20 cellular contexts compared by ENCODE assay signal in the genomic region with DNA sequence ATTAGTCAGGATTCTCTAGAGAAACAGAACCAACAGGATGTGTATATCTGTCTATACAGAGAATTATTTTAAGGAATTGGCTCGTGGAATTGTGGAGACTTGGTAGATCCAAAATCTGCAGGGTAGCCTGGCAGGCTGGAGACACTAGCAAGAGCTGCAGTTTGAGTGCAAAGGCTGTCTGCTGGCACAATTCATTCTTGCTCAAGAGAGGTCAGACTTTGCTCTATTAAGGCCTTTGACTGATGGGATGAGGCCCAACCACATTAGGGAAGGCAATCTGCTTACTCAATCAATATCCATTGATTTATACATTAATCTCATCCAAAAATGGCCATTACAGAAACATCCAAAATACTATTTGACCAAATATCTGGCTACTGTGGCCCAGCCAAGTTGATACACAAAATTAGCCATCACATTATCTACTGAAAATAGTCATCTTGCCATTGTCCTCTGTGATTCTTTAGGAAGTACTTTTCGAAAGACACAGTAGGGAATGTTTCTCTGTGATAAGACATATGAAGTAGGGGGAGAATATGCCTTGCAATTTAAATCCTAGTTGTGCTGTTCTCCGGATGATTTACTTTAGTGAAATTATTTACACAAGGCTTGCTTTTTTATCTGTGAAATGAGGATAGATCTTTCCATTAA.
"Had no signal": no experiment of that assay in that cellular context is flagged by ENCODE, and none has a peak within 500 bp of the region (broad histone marks: within the 10 kb centered on the region; RNA-seq: fewer than 3 reads in every experiment).

No MANE protein-coding gene starts in this region.

- H3K4me3 ChIP-seq: coronary artery, esophagus muscularis mucosa, gastroesophageal sphincter, heart right ventricle, prostate gland, skin epidermis, spleen, testis, tibial artery had no signal

- H3K27ac ChIP-seq: coronary artery, esophagus muscularis mucosa, foreskin keratinocyte, gastroesophageal sphincter, heart right ventricle, prostate gland, skin epidermis, spleen, testis, tibial artery had no signal

- H3K36me3 ChIP-seq: esophagus muscularis mucosa, gastroesophageal sphincter, heart right ventricle, prostate gland, spleen, tibial artery had no signal

- H3K4me1 ChIP-seq: esophagus muscularis mucosa, foreskin keratinocyte, gastroesophageal sphincter, heart right ventricle, prostate gland, spleen, testis, tibial artery had no signal

- H3K9me3 ChIP-seq: esophagus muscularis mucosa, gastroesophageal sphincter, prostate gland, testis, tibial artery had no signal

- ATAC-seq: foreskin keratinocyte; gastroesophageal sphincter; heart right ventricle; naive thymus-derived CD8-positive, alpha-beta T cell; right cardiac atrium; stimulated activated memory B cell treated with anti-CD40 and anti-IgM and Interleukin-4, amounts not matched to agents 10 μg/mL and 1 μg/mL and 100 μg/mL, for 72 hours; stimulated activated naive CD8-positive, alpha-beta T cell treated with anti-CD3 and anti-CD28 coated beads, Interleukin-15, Interleukin-2, amounts not matched to agents 100 U/mL and 50 U/mL, for 24 hours had no signal

- DNase-seq: dermis blood vessel endothelial cell; effector memory CD4-positive, alpha-beta T cell; foreskin keratinocyte; heart right ventricle; naive thymus-derived CD8-positive, alpha-beta T cell; nephron progenitor cell; nucleus accumbens; right cardiac atrium; spleen; stimulated activated CD4-positive, alpha-beta T cell treated with anti-CD3 and anti-CD28 coated beads, Interleukin-4, amount 100 ng/mL, for 4 hours; stimulated activated naive CD8-positive, alpha-beta T cell treated with anti-CD3 and anti-CD28 coated beads, Interleukin-15, Interleukin-2, amounts not matched to agents 100 U/mL and 50 U/mL, for 24 hours; substantia nigra; testis; tibial artery had no signal

- H3K27me3 ChIP-seq: esophagus muscularis mucosa, foreskin keratinocyte, gastroesophageal sphincter, heart right ventricle, spleen, testis, tibial artery had no signal
